9 cellular contexts compared by ENCODE assay signal in the genomic region with DNA sequence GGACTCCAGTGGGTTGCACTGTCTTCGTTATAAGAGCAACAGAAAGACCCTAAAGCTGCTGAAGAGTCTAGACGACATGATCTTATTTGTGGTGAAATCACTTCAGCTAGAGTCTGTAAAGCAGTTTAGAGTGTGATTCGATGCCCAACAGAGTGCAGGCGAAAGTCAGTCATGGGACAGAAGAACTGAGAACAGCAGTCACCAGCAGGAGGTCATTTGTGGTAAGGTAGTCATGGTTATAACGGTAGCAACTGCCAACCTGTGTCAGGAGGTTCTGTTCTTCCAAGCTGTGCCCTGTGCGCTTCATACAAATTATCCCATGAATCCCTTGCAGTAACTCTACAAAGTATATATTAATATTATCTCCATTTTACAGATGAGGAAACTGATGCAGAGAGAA.
"Had no signal": no experiment of that assay in that cellular context is flagged by ENCODE, and none has a peak within 500 bp of the region (broad histone marks: within the 10 kb centered on the region; RNA-seq: fewer than 3 reads in every experiment).

No MANE protein-coding gene starts in this region.

- H3K4me2 ChIP-seq: GM23338 had no signal

- H3K4me3 ChIP-seq: GM23248, GM23338, HAP-1 had no signal

- DNase-seq: GM23248, GOT3, H7, H9, HCEC 1CT, HFFc6 had no signal

- H2AFZ ChIP-seq: GM23248, GM23338 had no signal

- H3K36me3 ChIP-seq: HAP-1 had no signal

- H3K9me3 ChIP-seq: HAP-1 had no signal

- H3K9ac ChIP-seq: GM23248 had no signal

- H3K4me1 ChIP-seq: HAP-1 had no signal

- ATAC-seq: GM23338, HCT116 had no signal

- H3K27ac ChIP-seq: GM23248 had no signal
